In genomic region chr13:98513837-98514236, GRCh38 we compare ENCODE assay signal across 21 cellular contexts.
DNase-seq lines count a peak whose midpoint lies in the region; ATAC-seq, FAIRE-seq and TF ChIP-seq lines count a peak whose summit lies in the region.
"Had no signal": no experiment of that assay in that cellular context is flagged by ENCODE, and none has a peak within 500 bp of the region (broad histone marks: within the 10 kb centered on the region; RNA-seq: fewer than 3 reads in every experiment).

No MANE protein-coding gene starts in this region.

- H3K4me3 ChIP-seq in KMS-11 (IDR thresholded peaks at IDR 0.05; ENCODE audit: insufficient read depth, low read depth, low read length) (no peak overlapping the region), GM12878 (peak overlapping the region; percentile 18; the same call in 1 of the 2 replicates), breast epithelium (no peak overlapping the region)
- H3K4me3 ChIP-seq: adrenal gland, cardiac muscle cell, pancreas, testis had no signal

- no peak for FAIRE-seq in GM12878 (lab: Jason Lieb, UNC)
- FAIRE-seq: pancreas had no signal

- H3K9me3 ChIP-seq in GM12878 (replicated peaks; ENCODE audit: control insufficient read depth, insufficient read depth, low read length) (no peaks in the 10 kb centered on the region), breast epithelium (no peaks in the 10 kb centered on the region)
- H3K9me3 ChIP-seq: adrenal gland, pancreas, testis had no signal

- POLR2A ChIA-PET in GM12878 (lab: Charles Lee) = interaction anchor here (0.6 to 3.0 kb wide), 3 partner anchors 10 to 37 kb away, joined by 3 to 10 read pairs (median 5); no protein-coding TSS in a partner anchor

- H3K4me3 Mint-ChIP-seq in activated T-cell treated with anti-CD3 and anti-CD28 coated beads, Interleukin-2, amount 50 U/mL, for 24 hours = peak overlapping the region; percentile 35
- peak overlapping the region; percentile 31 for H3K4me3 Mint-ChIP-seq in stimulated activated effector memory CD8-positive, alpha-beta T cell treated with anti-CD3 and anti-CD28 coated beads, Interleukin-12 subunit alpha, Interleukin-12 subunit beta, amount 100 ng/mL, for 72 hours
- H3K4me3 Mint-ChIP-seq: activated CD4-positive, alpha-beta T cell treated with anti-CD3 and anti-CD28 coated beads, Interleukin-2, amount 10 ng/mL, durations not matched to agents 7 days and 5 days had no signal

- CTCF ChIA-PET in GM12878 (lab: Yijun Ruan, JAX) = interaction anchor here (1.1 kb wide), 1 partner anchor 139 kb away, joined by 3 read pairs; no protein-coding TSS in a partner anchor

- BruUV-seq in GM12878 (replicated peaks; lab: Mats Ljungman, UMichigan) = no TSS peak

- no peak for TF ChIP-seq CTCF in KMS-11 (conservative IDR thresholded peaks at IDR 0.05; ENCODE audit: low read depth, low read length)
- TF ChIP-seq CTCF in GM12878 (IDR thresholded peaks at IDR 0.05 in 2 of 3, conservative IDR thresholded peaks at IDR 0.05 in 1 of 3; ENCODE audit: control insufficient read depth in 2 of 3, extremely low read depth in 1 of 3, insufficient read depth in 1 of 3, low read depth in 3 of 3, low read length in 3 of 3) = no peak
- no peak for TF ChIP-seq CTCF in breast epithelium (IDR thresholded peaks at IDR 0.05)

- SMC1A ChIA-PET in GM12878 (lab: Charles Lee; ENCODE audit: uncharacterized antibody, unreplicated experiment) = interaction anchor here (0.7 to 4.5 kb wide), 7 partner anchors 9 to 139 kb away, joined by 3 to 50 read pairs (median 3); no protein-coding TSS in a partner anchor

- H3K9me3 Mint-ChIP-seq in activated T-cell treated with anti-CD3 and anti-CD28 coated beads, Interleukin-2, amount 50 U/mL, for 24 hours = peaks cover 2% of the 10 kb centered on the region
- no peaks in the 10 kb centered on the region for H3K9me3 Mint-ChIP-seq in stimulated activated effector memory CD8-positive, alpha-beta T cell treated with anti-CD3 and anti-CD28 coated beads, Interleukin-12 subunit alpha, Interleukin-12 subunit beta, amount 100 ng/mL, for 72 hours
- H3K9me3 Mint-ChIP-seq: activated CD4-positive, alpha-beta T cell treated with anti-CD3 and anti-CD28 coated beads, Interleukin-2, amount 10 ng/mL, durations not matched to agents 7 days and 5 days had no signal

- H3K9ac ChIP-seq in KMS-11 (no peak overlapping the region), GM12878 (ENCODE audit: control insufficient read depth, insufficient read depth, low read length) (peak overlapping the region; percentile 28; the same call in 1 of the 2 replicates)

- RAD21 ChIA-PET in GM12878 (lab: Charles Lee; ENCODE audit: unreplicated experiment) = interaction anchor here (1.1 to 3.0 kb wide), 3 partner anchors 9 to 58 kb away, joined by 4 to 25 read pairs (median 6); no protein-coding TSS in a partner anchor

- no peak for ATAC-seq in GM12878
- ATAC-seq in stimulated activated effector memory CD8-positive, alpha-beta T cell treated with anti-CD3 and anti-CD28 coated beads, Interleukin-12 subunit alpha, Interleukin-12 subunit beta, amount 100 ng/mL, for 72 hours = no peak
- ATAC-seq: pancreas, right cardiac atrium, SK-N-SH treated with all-trans-retinoic acid at 6 μM for 48 hours had no signal

- H3K4me1 ChIP-seq in KMS-11 (ENCODE audit: low read depth, poor library complexity, severe bottlenecking) = peaks cover 55% of the 10 kb centered on the region
- H3K4me1 ChIP-seq in GM12878 (ENCODE audit: control insufficient read depth, insufficient read depth, low read length) = peaks cover 84% of the 10 kb centered on the region
- peaks cover 0 to 3% of the 10 kb centered on the region in 2 donors for H3K4me1 ChIP-seq in breast epithelium

- TF ChIP-seq POLR2A in GM12878 (IDR thresholded peaks at IDR 0.05; ENCODE audit: low read depth, low read length) (no peak), breast epithelium (IDR thresholded peaks at IDR 0.05) (no peak)

- DNase-seq in activated T-cell treated with anti-CD3 and anti-CD28 coated beads, Interleukin-2, amount 50 U/mL, for 24 hours = no peak
- no peak for DNase-seq in activated T-cell treated with anti-CD3 and anti-CD28 coated beads, Interleukin-2, amount 50 U/mL, for 48 hours
- DNase-seq in GM12878 (ENCODE audit: low read depth, low spot score) (no peak), NCI-H748 treated with DMSO at 0.1 percent for 48 hours (lab: John Stamatoyannopoulos, UW) (no peak), nucleus accumbens (lab: John Stamatoyannopoulos, UW) (no peak), breast epithelium (ENCODE audit: low spot score in 2 of 2) (no peak)
- no peak for DNase-seq in stimulated activated effector memory CD8-positive, alpha-beta T cell treated with anti-CD3 and anti-CD28 coated beads, Interleukin-12 subunit alpha, Interleukin-12 subunit beta, amount 100 ng/mL, for 72 hours (ENCODE audit: low spot score in 2 of 2)
- DNase-seq: ACHN; activated CD4-positive, alpha-beta T cell treated with anti-CD3 and anti-CD28 coated beads, Interleukin-2, amount 10 ng/mL, durations not matched to agents 7 days and 5 days; C1 segment of cervical spinal cord; DMS153; GF-D8; NCI-H524 treated with DMSO at 0.1 percent for 48 hours; pancreas; right cardiac atrium; stimulated activated CD8-positive, alpha-beta memory T cell treated with anti-CD3 and anti-CD28 coated beads, Interleukin-4, amount 100 ng/mL, for 48 hours; testis had no signal

- in situ Hi-C loops in GM12878 (cut with MboI) = no loop called here

- intact Hi-C loops in GM12878 (cut with micrococcal nuclease; ENCODE audit: unreplicated experiment) (loop anchor here (2.0 kb wide), 1 partner anchor 29 kb away; no protein-coding TSS in a partner anchor), breast epithelium (cut with DNase I; ENCODE audit: low total_unique reads) (no loop called here)

- peak overlapping the region; percentile 95 for H3K27ac Mint-ChIP-seq in activated T-cell treated with anti-CD3 and anti-CD28 coated beads, Interleukin-2, amount 50 U/mL, for 24 hours
- H3K27ac Mint-ChIP-seq in stimulated activated effector memory CD8-positive, alpha-beta T cell treated with anti-CD3 and anti-CD28 coated beads, Interleukin-12 subunit alpha, Interleukin-12 subunit beta, amount 100 ng/mL, for 72 hours = peak overlapping the region; percentile 79
- H3K27ac Mint-ChIP-seq: activated CD4-positive, alpha-beta T cell treated with anti-CD3 and anti-CD28 coated beads, Interleukin-2, amount 10 ng/mL, durations not matched to agents 7 days and 5 days had no signal

- no peak for TF ChIP-seq EP300 in GM12878 (IDR thresholded peaks at IDR 0.05; ENCODE audit: borderline replicate concordance in 1 of 2, control insufficient read depth in 1 of 2, low read depth in 2 of 2, low read length in 2 of 2)

- H3K4me1 Mint-ChIP-seq in activated T-cell treated with anti-CD3 and anti-CD28 coated beads, Interleukin-2, amount 50 U/mL, for 24 hours (ENCODE audit: low read depth) = peaks cover 98% of the 10 kb centered on the region
- H3K4me1 Mint-ChIP-seq in stimulated activated effector memory CD8-positive, alpha-beta T cell treated with anti-CD3 and anti-CD28 coated beads, Interleukin-12 subunit alpha, Interleukin-12 subunit beta, amount 100 ng/mL, for 72 hours = peaks cover 97% of the 10 kb centered on the region

- H3K27me3 ChIP-seq in KMS-11 (ENCODE audit: insufficient read depth, low read depth) = no peaks in the 10 kb centered on the region
- no peaks in the 10 kb centered on the region for H3K27me3 ChIP-seq in GM12878 (replicated peaks in 1 of 2; ENCODE audit: control insufficient read depth in 2 of 2, insufficient read depth in 2 of 2, low read length in 1 of 2)
- H3K27me3 ChIP-seq in breast epithelium = no peaks in the 10 kb centered on the region
- H3K27me3 ChIP-seq: adrenal gland, cardiac muscle cell, pancreas, testis had no signal

- H4K20me1 ChIP-seq in KMS-11 (ENCODE audit: insufficient read depth) (no peaks in the 10 kb centered on the region), GM12878 (ENCODE audit: control insufficient read depth, insufficient read depth) (no peaks in the 10 kb centered on the region; the same call in 1 of the 2 replicates)

- H3K79me2 ChIP-seq in KMS-11 (ENCODE audit: insufficient read depth, low read depth) (peaks cover 75% of the 10 kb centered on the region; the same call in 1 of the 2 replicates), GM12878 (ENCODE audit: control insufficient read depth, insufficient read depth, low read length) (peaks cover 82% of the 10 kb centered on the region)

- H3K36me3 Mint-ChIP-seq in activated T-cell treated with anti-CD3 and anti-CD28 coated beads, Interleukin-2, amount 50 U/mL, for 24 hours (ENCODE audit: low read depth) = peaks cover 91% of the 10 kb centered on the region
- peaks cover 69% of the 10 kb centered on the region for H3K36me3 Mint-ChIP-seq in stimulated activated effector memory CD8-positive, alpha-beta T cell treated with anti-CD3 and anti-CD28 coated beads, Interleukin-12 subunit alpha, Interleukin-12 subunit beta, amount 100 ng/mL, for 72 hours

- H3K27ac ChIP-seq in KMS-11 = no peak overlapping the region; the same call in 1 of the 2 replicates
- H3K27ac ChIP-seq in GM12878 (ENCODE audit: control insufficient read depth, insufficient read depth) = peak overlapping the region; percentile 72
- H3K27ac ChIP-seq in breast epithelium = no peak overlapping the region
- H3K27ac ChIP-seq: adrenal gland, pancreas, testis had no signal

- H3K4me2 ChIP-seq in KMS-11 = peak overlapping the region; percentile 23; the same call in 1 of the 2 replicates
- peak overlapping the region; percentile 89 for H3K4me2 ChIP-seq in GM12878 (ENCODE audit: control insufficient read depth, insufficient read depth)

- H2AFZ ChIP-seq in KMS-11 (ENCODE audit: low read depth) = no peak overlapping the region
- H2AFZ ChIP-seq in GM12878 (ENCODE audit: control insufficient read depth, low read depth, low read length) = no peak overlapping the region

- no peak for TF ChIP-seq RAD21 in GM12878 (IDR thresholded peaks at IDR 0.05; ENCODE audit: insufficient read depth, low read depth, low read length)

- H3K36me3 ChIP-seq in KMS-11 (ENCODE audit: insufficient read depth) (no peaks in the 10 kb centered on the region), GM12878 (ENCODE audit: control insufficient read depth in 2 of 2, insufficient read depth in 2 of 2, low read length in 1 of 2) (peaks cover 6 to 9% of the 10 kb centered on the region in 2 experiments; a peak in 3 of 4 replicates), breast epithelium (no peaks in the 10 kb centered on the region)
- H3K36me3 ChIP-seq: adrenal gland, pancreas had no signal

- 25% methylated on average over 2 of the region's 2 CpGs for WGBS in GM12878 (ENCODE audit: insufficient coverage, insufficient replicate concordance, low lambda C conversion rate, missing lambda C conversion rate)

- H3K27me3 Mint-ChIP-seq in activated T-cell treated with anti-CD3 and anti-CD28 coated beads, Interleukin-2, amount 50 U/mL, for 24 hours = no peaks in the 10 kb centered on the region
- H3K27me3 Mint-ChIP-seq: activated CD4-positive, alpha-beta T cell treated with anti-CD3 and anti-CD28 coated beads, Interleukin-2, amount 10 ng/mL, durations not matched to agents 7 days and 5 days had no signal

TF ChIP-seq in GM12878, 131 proteins besides CTCF, POLR2A, EP300 and RAD21 (continues in another document):
- no peak for TF ChIP-seq JUND (IDR thresholded peaks at IDR 0.05; ENCODE audit: low read depth, low read length)
- TF ChIP-seq CHD2 (IDR thresholded peaks at IDR 0.05; ENCODE audit: borderline replicate concordance, low read depth, low read length) = no peak
- TF ChIP-seq RAD51 (IDR thresholded peaks at IDR 0.05) = no peak
